ENCODE assay signal across 8 cellular contexts in the genomic region with DNA sequence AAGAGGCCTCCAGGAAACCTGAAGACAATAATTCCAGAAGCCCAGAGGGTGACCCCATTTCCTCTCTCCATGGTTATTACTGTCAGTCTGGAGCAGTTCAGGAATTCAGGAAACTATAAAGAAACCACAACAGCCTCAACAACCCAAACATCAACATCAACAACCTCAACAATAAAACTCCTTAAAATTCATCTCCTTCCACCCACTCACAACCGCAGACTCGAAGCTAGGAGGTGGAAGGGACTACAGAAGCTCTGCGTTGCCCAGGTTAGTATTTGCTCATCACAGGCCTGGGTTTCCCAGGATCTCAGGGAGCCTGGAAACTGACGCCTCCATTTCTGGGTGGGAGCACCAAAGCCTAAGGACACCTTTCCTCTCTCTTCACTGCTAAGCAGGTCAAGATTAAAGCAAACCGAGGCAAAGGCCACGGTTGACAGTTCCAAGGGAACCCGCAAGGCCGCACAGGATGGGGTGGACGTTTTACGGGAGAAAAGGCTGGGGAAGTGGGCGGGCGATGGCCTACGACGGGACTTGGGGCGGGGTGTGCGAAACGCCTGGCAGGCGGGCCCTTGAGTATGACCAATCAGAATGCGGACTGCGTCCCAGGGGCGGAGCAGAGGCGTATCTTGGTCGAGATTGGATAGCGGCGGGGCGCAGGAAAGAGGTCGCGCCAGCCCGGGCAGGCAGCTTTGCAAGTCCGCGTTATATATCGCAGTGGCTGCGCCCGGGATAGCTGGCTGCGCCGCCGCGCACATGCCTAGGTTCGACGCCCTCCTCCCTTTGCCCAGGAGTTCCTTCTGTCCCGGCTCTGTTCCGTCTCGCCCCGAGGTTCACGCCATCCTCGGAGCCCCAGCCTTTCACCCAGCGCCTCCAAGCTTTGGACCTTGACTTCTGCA. TPM values are rescaled to one million over a fixed set of nuclear protein-coding genes. Genes with fewer than 3 reads are reported as not detected.
DNase-seq lines count a peak whose midpoint lies in the region; ATAC-seq, FAIRE-seq and TF ChIP-seq lines count a peak whose summit lies in the region.

Gene ELOVL3 (plus strand): TSS at position 654 of the 896 bp plus-strand sequence. CDS start 250 bp downstream, outside the sequence.

- H3K27me3 Mint-ChIP-seq in activated CD4-positive, alpha-beta T cell treated with anti-CD3 and anti-CD28 coated beads for 36 hours = peaks cover 39% of the 10 kb centered on the region
- peaks cover 28% of the 10 kb centered on the region for H3K27me3 Mint-ChIP-seq in chondrocyte (ENCODE audit: low read depth)

- H3K4me3 Mint-ChIP-seq in activated CD4-positive, alpha-beta T cell treated with anti-CD3 and anti-CD28 coated beads for 36 hours = peak within 1 kb of the TSS; percentile 38
- H3K4me3 Mint-ChIP-seq in chondrocyte (ENCODE audit: unreplicated experiment) = peak within 1 kb of the TSS; percentile 66

- no peak for TF ChIP-seq CTCF in chondrocyte (IDR thresholded peaks at IDR 0.05)

- POLR2A ChIA-PET in activated CD4-positive, alpha-beta T cell treated with anti-CD3 and anti-CD28 coated beads for 36 hours (lab: Charles Lee) = interaction anchor here (0.6 to 1.4 kb wide), 5 partner anchors 20 to 94 kb away, joined by 3 to 8 read pairs (median 3); partner anchors contain the start of gene GBF1

- peaks cover 24% of the 10 kb centered on the region for H3K4me1 Mint-ChIP-seq in activated CD4-positive, alpha-beta T cell treated with anti-CD3 and anti-CD28 coated beads for 36 hours
- peaks cover 17% of the 10 kb centered on the region for H3K4me1 Mint-ChIP-seq in chondrocyte (ENCODE audit: low read depth)

- peak; percentile 94 for ATAC-seq in HG02852 (IDR thresholded peaks at IDR 0.05; ENCODE audit: unreplicated experiment)
- ATAC-seq in activated CD4-positive, alpha-beta T cell treated with anti-CD3 and anti-CD28 coated beads for 36 hours = peak; percentile 91

- no peaks in the 10 kb centered on the region for H3K36me3 Mint-ChIP-seq in activated CD4-positive, alpha-beta T cell treated with anti-CD3 and anti-CD28 coated beads for 36 hours (ENCODE audit: low read depth)
- H3K36me3 Mint-ChIP-seq in chondrocyte (ENCODE audit: low read depth) = no peaks in the 10 kb centered on the region

- H3K9me3 Mint-ChIP-seq in activated CD4-positive, alpha-beta T cell treated with anti-CD3 and anti-CD28 coated beads for 36 hours (ENCODE audit: low read depth) = no peaks in the 10 kb centered on the region
- H3K9me3 Mint-ChIP-seq in chondrocyte (ENCODE audit: low read depth) = no peaks in the 10 kb centered on the region

- DNase-seq in GM12891 (ENCODE audit: insufficient read length, low spot score) (peak; percentile 93), NCI-H2029 treated with DMSO at 0.1 percent for 48 hours (lab: John Stamatoyannopoulos, UW) (peak; percentile 48), chondrocyte (ENCODE audit: low spot score) (peak; percentile 96), kidney glomerular epithelial cell (lab: John Stamatoyannopoulos, UW) (peak; percentile 85), NCI-H1436 treated with DMSO at 0.1 percent for 48 hours (lab: John Stamatoyannopoulos, UW) (no peak)
- peak; percentile 91 for DNase-seq in activated CD4-positive, alpha-beta T cell treated with anti-CD3 and anti-CD28 coated beads for 36 hours
- DNase-seq in stimulated activated CD4-positive, alpha-beta T cell treated with anti-CD3 and anti-CD28 coated beads, Interleukin-15, amount 100 ng/mL, for 1 hour (ENCODE audit: low read depth in 1 of 2, low spot score in 1 of 2) = peak; percentile 64 to 66

- no peak within 1 kb of the TSS for H3K27ac Mint-ChIP-seq in activated CD4-positive, alpha-beta T cell treated with anti-CD3 and anti-CD28 coated beads for 36 hours
- peak within 1 kb of the TSS; percentile 62 for H3K27ac Mint-ChIP-seq in chondrocyte (ENCODE audit: unreplicated experiment)

- peak; percentile 98 for FAIRE-seq in GM12891 (lab: Jason Lieb, UNC)

- CTCF ChIA-PET in activated CD4-positive, alpha-beta T cell treated with anti-CD3 and anti-CD28 coated beads for 36 hours (lab: Charles Lee) = interaction anchor here (0.7 to 16.9 kb wide), 14 partner anchors 15 to 900 kb away, joined by 3 to 833 read pairs (median 4); partner anchors contain the start of genes NFKB2 and PITX3

- TF ChIP-seq POLR2A in GM12891 (IDR thresholded peaks at IDR 0.05; ENCODE audit: low read depth, low read length) = no peak

- intact Hi-C loops in activated CD4-positive, alpha-beta T cell treated with anti-CD3 and anti-CD28 coated beads for 36 hours (cut with DNase I, micrococcal nuclease) = loop anchor here (1.0 kb wide), 3 partner anchors 19 to 169 kb away; partner anchors contain the start of genes GBF1 (in 1 of the 2) and NFKB2 (in 1 of the 2)

TF ChIP-seq in GM12891, 5 proteins besides CTCF, POLR2A, EP300 and RAD21:
- no peak for TF ChIP-seq POLR2AphosphoS5 (IDR thresholded peaks at IDR 0.05; ENCODE audit: low read depth, low read length)
- no peak for TF ChIP-seq PAX5 (IDR thresholded peaks at IDR 0.05; ENCODE audit: insufficient read depth, low read length, severe bottlenecking)
- no peak for TF ChIP-seq SPI1 (IDR thresholded peaks at IDR 0.05; ENCODE audit: low read depth, low read length)
- TF ChIP-seq POU2F2 (IDR thresholded peaks at IDR 0.05; ENCODE audit: low read depth, low read length) = no peak
- no peak for TF ChIP-seq TAF1 (IDR thresholded peaks at IDR 0.05; ENCODE audit: low read depth, low read length)

RNA-seq across cellular contexts. Expression of gene ELOVL3, which starts in this region (rescaled TPM):
- 0.06 TPM for polyA plus RNA-seq in GM12891 (2012; ENCODE audit: low read depth, missing spikeins)
- total RNA-seq in activated CD4-positive, alpha-beta T cell treated with anti-CD3 and anti-CD28 coated beads for 36 hours = under 1 TPM in 1 of 2 experiments, not detected in 1; 0.14 TPM
- total RNA-seq in chondrocyte = not detected in 3 replicates

Comparison
In these comparisons a context has a peak if more than half of its experiments do, and no peak if none do; other contexts are left out.
1. Peak in DNase-seq and ATAC-seq in activated CD4-positive, alpha-beta T cell treated with anti-CD3 and anti-CD28 coated beads for 36 hours; RNA of the gene not detected or under 1 TPM.
2. Peak in DNase-seq in chondrocyte; RNA of the gene not detected or under 1 TPM.